Comparison of ENCODE assay signal across 1 cellular context in genomic region chr12:56311003-56311402, GRCh38.
TF ChIP-seq lines count a peak whose summit lies in the region.

No MANE protein-coding gene starts in this region.

TF ChIP-seq in HepG2, 621 proteins besides CTCF, POLR2A, EP300 and RAD21:
- TF ChIP-seq RBM22 (optimal IDR thresholded peaks at IDR 0.05; ENCODE audit: low read length) (peak; percentile 82), CBX1 (IDR thresholded peaks at IDR 0.05; ENCODE audit: low read depth) (no peak), AGO2 (optimal IDR thresholded peaks at IDR 0.05; ENCODE audit: low read depth, low read length) (peak; percentile 20), SOX6 (IDR thresholded peaks at IDR 0.05) (no peak), SOX6 (CRISPR knock-in tag; IDR thresholded peaks at IDR 0.05) (no peak), PBX2 (CRISPR knock-in tag; IDR thresholded peaks at IDR 0.05) (no peak), MEF2D (CRISPR knock-in tag; IDR thresholded peaks at IDR 0.05) (no peak), ZNF292 (CRISPR knock-in tag; IDR thresholded peaks at IDR 0.05; ENCODE audit: borderline replicate concordance, low read depth) (no peak), ZNF691 (CRISPR knock-in tag; IDR thresholded peaks at IDR 0.05; ENCODE audit: borderline replicate concordance, low read depth) (no peak), KDM5A (IDR thresholded peaks at IDR 0.05; ENCODE audit: borderline replicate concordance, low read length) (no peak), POLR2G (IDR thresholded peaks at IDR 0.05; ENCODE audit: low read depth, low read length) (peak; percentile 31; the same call in 1 of the 2 replicates)
